Comparison of ENCODE assay signal across 9 cellular contexts in genomic region chr9:91515074-91515687, GRCh38.
DNase-seq lines count a peak whose midpoint lies in the region; ATAC-seq and TF ChIP-seq lines count a peak whose summit lies in the region.
"Had no signal": no experiment of that assay in that cellular context is flagged by ENCODE, and none has a peak within 500 bp of the region (broad histone marks: within the 10 kb centered on the region; RNA-seq: fewer than 3 reads in every experiment).

No MANE protein-coding gene starts in this region.

- peaks cover 3% of the 10 kb centered on the region for H3K4me1 ChIP-seq in fibroblast of lung (ENCODE audit: control insufficient read depth, extremely low read depth, insufficient read depth, low read length)

- H3K4me3 ChIP-seq in fibroblast of lung (replicated peaks in 1 of 4; ENCODE audit: control extremely low read depth in 1 of 4, insufficient read depth in 1 of 4, low read depth in 3 of 4, low read length in 4 of 4) (peak overlapping the region; percentile 15 to 40 (median 26)), retinal pigment epithelial cell (ENCODE audit: low read length) (no peak overlapping the region)

- peak overlapping the region; percentile 70 for H3K27ac ChIP-seq in fibroblast of lung (ENCODE audit: insufficient read depth, low read length)
- H3K27ac ChIP-seq: epithelial cell of prostate had no signal

- peak overlapping the region; percentile 44 for H3K9ac ChIP-seq in fibroblast of lung (ENCODE audit: insufficient read depth, low read length)

- peak; percentile 68 for ATAC-seq in GM21723 (IDR thresholded peaks at IDR 0.05; ENCODE audit: unreplicated experiment)

- TF ChIP-seq CTCF in fibroblast of lung (conservative IDR thresholded peaks at IDR 0.05 in 1 of 2, IDR thresholded peaks at IDR 0.05 in 1 of 2; ENCODE audit: low read depth in 1 of 2, low read length in 2 of 2): no peak
- TF ChIP-seq CTCF in retinal pigment epithelial cell (conservative IDR thresholded peaks at IDR 0.05; ENCODE audit: low read depth, low read length): no peak

- DNase-seq in ELR (ENCODE audit: low read depth) (peak; percentile 66), NCI-H510A treated with DMSO at 0.1 percent for 48 hours (lab: John Stamatoyannopoulos, UW) (peak; percentile 59), fibroblast of lung (ENCODE audit: low read depth in 2 of 2) (peak; percentile 82 to 95), retinal pigment epithelial cell (ENCODE audit: low read depth) (peak; percentile 28), T1000 (lab: John Stamatoyannopoulos, UW) (no peak)
- DNase-seq in activated effector memory CD4-positive, alpha-beta T cell treated with anti-CD3 and anti-CD28 coated beads, Interleukin-2, amount 50 U/mL, for 16 hours: no peak
- DNase-seq in stimulated activated CD4-positive, alpha-beta T cell treated with anti-CD3 and anti-CD28 coated beads, Interleukin-4, amount 100 ng/mL, for 1 hour: no peak

- H4K20me1 ChIP-seq in fibroblast of lung (ENCODE audit: control insufficient read depth, extremely low read depth, insufficient read depth, low read length): no peaks in the 10 kb centered on the region

- no peaks in the 10 kb centered on the region for H3K36me3 ChIP-seq in fibroblast of lung (ENCODE audit: control insufficient read depth, insufficient read depth, low read length)

- H3K79me2 ChIP-seq in fibroblast of lung (ENCODE audit: control insufficient read depth, insufficient read depth, low read length): no peaks in the 10 kb centered on the region

- no peaks in the 10 kb centered on the region for H3K27me3 ChIP-seq in fibroblast of lung (ENCODE audit: control insufficient read depth, insufficient read depth, low read length)

- peak overlapping the region; percentile 66 for H3K4me2 ChIP-seq in fibroblast of lung (ENCODE audit: extremely low read depth, insufficient read depth, low read length)

- no peaks in the 10 kb centered on the region for H3K9me3 ChIP-seq in fibroblast of lung (ENCODE audit: control insufficient read depth, insufficient read depth, low read depth, low read length)

- H2AFZ ChIP-seq in fibroblast of lung (ENCODE audit: low read length): peak overlapping the region; percentile 72

Comparison
In these comparisons a context has a peak if more than half of its experiments do, and no peak if none do; other contexts are left out.
1. DNase-seq: peak in ELR (single experiment), NCI-H510A treated with DMSO at 0.1 percent for 48 hours (single experiment), fibroblast of lung (2 of 2) and retinal pigment epithelial cell (single experiment); none in T1000 (single experiment), activated effector memory CD4-positive, alpha-beta T cell treated with anti-CD3 and anti-CD28 coated beads, Interleukin-2, amount 50 U/mL, for 16 hours (single experiment) and stimulated activated CD4-positive, alpha-beta T cell treated with anti-CD3 and anti-CD28 coated beads, Interleukin-4, amount 100 ng/mL, for 1 hour (single experiment).